2 cellular contexts compared by ENCODE assay signal in genomic region chr7:94394058-94394398, GRCh38.
TF ChIP-seq lines count a peak whose summit lies in the region.

No MANE protein-coding gene starts in this region.

TF ChIP-seq in liver, 16 proteins besides CTCF, POLR2A, EP300 and RAD21 (continued from another document):
- TF ChIP-seq HNF4G (IDR thresholded peaks at IDR 0.05) (no peak), FOXA2 (IDR thresholded peaks at IDR 0.05) (no peak), HNF4A (conservative IDR thresholded peaks at IDR 0.05) (no peak), GABPA (IDR thresholded peaks at IDR 0.05 in 1 of 2, conservative IDR thresholded peaks at IDR 0.05 in 1 of 2) (no peak), YY1 (IDR thresholded peaks at IDR 0.05) (no peak), EGR1 (IDR thresholded peaks at IDR 0.05; ENCODE audit: low read depth in 2 of 2) (no peak), MAX (IDR thresholded peaks at IDR 0.05) (no peak), NR2F2 (IDR thresholded peaks at IDR 0.05) (no peak), RXRA (IDR thresholded peaks at IDR 0.05) (no peak), TAF1 (conservative IDR thresholded peaks at IDR 0.05) (no peak), REST (IDR thresholded peaks at IDR 0.05) (no peak), ZBTB33 (IDR thresholded peaks at IDR 0.05) (no peak)

TF ChIP-seq in HepG2, 621 proteins besides CTCF, POLR2A, EP300 and RAD21 (continued from another document):
- TF ChIP-seq GMEB2 (CRISPR knock-in tag; IDR thresholded peaks at IDR 0.05; ENCODE audit: low read depth) (no peak), NFE2L1 (CRISPR knock-in tag; IDR thresholded peaks at IDR 0.05; ENCODE audit: borderline replicate concordance) (no peak), AGO2 (optimal IDR thresholded peaks at IDR 0.05; ENCODE audit: low read depth, low read length) (no peak), PITX1 (CRISPR knock-in tag; IDR thresholded peaks at IDR 0.05) (no peak), IRX3 (CRISPR knock-in tag; IDR thresholded peaks at IDR 0.05; ENCODE audit: borderline replicate concordance, low read depth) (no peak), JUND (CRISPR knock-in tag; IDR thresholded peaks at IDR 0.05) (no peak), ZNF672 (CRISPR knock-in tag; IDR thresholded peaks at IDR 0.05) (no peak), ZNF136 (CRISPR knock-in tag; IDR thresholded peaks at IDR 0.05; ENCODE audit: low read depth) (no peak), NFE2 (CRISPR knock-in tag; IDR thresholded peaks at IDR 0.05) (no peak), SRSF1 (optimal IDR thresholded peaks at IDR 0.05; ENCODE audit: low read depth, low read length) (no peak), NFKB2 (CRISPR knock-in tag; IDR thresholded peaks at IDR 0.05; ENCODE audit: borderline replicate concordance) (no peak), ZNF713 (CRISPR knock-in tag; IDR thresholded peaks at IDR 0.05) (no peak)
